ENCODE assay signal across 17 cellular contexts in genomic region chr5:180154821-180155220, GRCh38. TPM values are rescaled to one million over a fixed set of nuclear protein-coding genes. Genes with fewer than 3 reads are reported as not detected.
"Had no signal": no experiment of that assay in that cellular context is flagged by ENCODE, and none has a peak within 500 bp of the region (broad histone marks: within the 10 kb centered on the region; RNA-seq: fewer than 3 reads in every experiment).

No MANE protein-coding gene starts in this region.

- H3K36me3 ChIP-seq: lower lobe of right lung, pancreas, tibial artery had no signal

- H3K27me3 ChIP-seq: foreskin keratinocyte, pancreas, tibial artery had no signal

- H3K27ac ChIP-seq: coronary artery, foreskin keratinocyte, lower lobe of right lung, pancreas, tibial artery had no signal

- H3K4me3 ChIP-seq: coronary artery, lower lobe of right lung, pancreas, tibial artery had no signal

- H3K4me1 ChIP-seq: foreskin keratinocyte, lower lobe of right lung, pancreas, tibial artery had no signal

- ATAC-seq: activated CD8-positive, alpha-beta T cell treated with anti-CD3 and anti-CD28 coated beads for 36 hours; activated naive CD8-positive, alpha-beta T cell treated with anti-CD3 and anti-CD28 coated beads, Interleukin-2, amount 50 U/mL, for 24 hours; activated T-cell treated with anti-CD3 and anti-CD28 coated beads, Interleukin-2, amount 50 U/mL, for 72 hours; foreskin keratinocyte; lower lobe of right lung; pancreas; SK-N-SH treated with all-trans-retinoic acid at 6 μM for 48 hours; stimulated activated memory B cell treated with anti-CD40 and anti-IgM and Interleukin-4, amounts not matched to agents 10 μg/mL and 1 μg/mL and 100 μg/mL, for 72 hours had no signal

- H3K9me3 ChIP-seq: lower lobe of right lung, pancreas had no signal

- DNase-seq: activated CD8-positive, alpha-beta memory T cell treated with anti-CD3 and anti-CD28 coated beads, Interleukin-2, amount 50 U/mL, for 4 hours; activated CD8-positive, alpha-beta T cell treated with anti-CD3 and anti-CD28 coated beads for 36 hours; activated naive CD8-positive, alpha-beta T cell treated with anti-CD3 and anti-CD28 coated beads, Interleukin-2, amount 50 U/mL, for 24 hours; activated T-cell treated with anti-CD3 and anti-CD28 coated beads, Interleukin-2, amount 50 U/mL, for 72 hours; effector CD4-positive, alpha-beta T cell; foreskin keratinocyte; immature natural killer cell; pancreas; T-helper 1 cell; T1000; tibial artery had no signal

RNA-seq across cellular contexts. Expression of gene RASGEF1C, which starts 54.2 kb away (rescaled TPM):
- total RNA-seq: activated CD8-positive, alpha-beta T cell treated with anti-CD3 and anti-CD28 coated beads for 36 hours; activated T-cell treated with anti-CD3 and anti-CD28 coated beads, Interleukin-2, amount 50 U/mL, for 72 hours; bronchial epithelial cell; foreskin keratinocyte; lower lobe of right lung; myocyte had no signal
- polyA plus RNA-seq: foreskin keratinocyte, immature natural killer cell had no signal
